18 cellular contexts compared by ENCODE assay signal in genomic region chr1:84344286-84344685, GRCh38. TPM values are rescaled to one million over a fixed set of nuclear protein-coding genes. Genes with fewer than 3 reads are reported as not detected.
DNase-seq lines count a peak whose midpoint lies in the region.
"Had no signal": no experiment of that assay in that cellular context is flagged by ENCODE, and none has a peak within 500 bp of the region (broad histone marks: within the 10 kb centered on the region; RNA-seq: fewer than 3 reads in every experiment).

No MANE protein-coding gene starts in this region.

- no peak overlapping the region for H3K27ac ChIP-seq in Karpas-422 (ENCODE audit: low read length)
- H3K27ac ChIP-seq: adrenal gland, HL-60 had no signal

- H4K20me1 ChIP-seq in Karpas-422 (ENCODE audit: insufficient read depth, low read depth, low read length), result no peaks in the 10 kb centered on the region

- no peak overlapping the region for H2AFZ ChIP-seq in Karpas-422 (ENCODE audit: low read length)

- no peak overlapping the region for H3K9ac ChIP-seq in Karpas-422 (ENCODE audit: low read length)

- no peaks in the 10 kb centered on the region for H3K9me2 ChIP-seq in Karpas-422 (replicated peaks; ENCODE audit: insufficient read depth, low read length)

- no peak overlapping the region for H3K4me3 ChIP-seq in Karpas-422 (ENCODE audit: low read length)
- H3K4me3 ChIP-seq: adrenal gland had no signal

- H3K27me3 ChIP-seq in Karpas-422 (ENCODE audit: low read length), result no peaks in the 10 kb centered on the region
- H3K27me3 ChIP-seq: adrenal gland had no signal

- H3K9me3 ChIP-seq in Karpas-422 (ENCODE audit: low read length), result no peaks in the 10 kb centered on the region
- H3K9me3 ChIP-seq: adrenal gland had no signal

- DNase-seq in AG08396 (ENCODE audit: low spot score) (peak; percentile 48), HT1080 (ENCODE audit: low read depth) (peak; percentile 22), amniotic epithelial cell (ENCODE audit: low read depth) (peak; percentile 35), iris pigment epithelial cell (ENCODE audit: low read depth) (peak; percentile 56), NCI-H2227 (lab: John Stamatoyannopoulos, UW; ENCODE audit: unreplicated experiment) (no peak), anterior cingulate cortex (lab: John Stamatoyannopoulos, UW) (no peak), NCI-H345 treated with DMSO at 0.1 percent for 48 hours (lab: John Stamatoyannopoulos, UW; ENCODE audit: unreplicated experiment) (no peak), Karpas-422 (no peak)
- DNase-seq: adrenal gland, KBM-7, NCI-H1436 treated with DMSO at 0.1 percent for 48 hours, NCI-H446, SHP77 treated with DMSO at 0.1 percent for 48 hours, T-helper 17 cell had no signal

- no peaks in the 10 kb centered on the region for H3K4me1 ChIP-seq in Karpas-422 (ENCODE audit: low read length)
- H3K4me1 ChIP-seq: adrenal gland had no signal

- H3K79me2 ChIP-seq in Karpas-422 (ENCODE audit: low read length), result no peaks in the 10 kb centered on the region

- H3K36me3 ChIP-seq in Karpas-422 (ENCODE audit: insufficient read depth, low read length), result no peaks in the 10 kb centered on the region
- H3K36me3 ChIP-seq: adrenal gland had no signal

- H3K4me2 ChIP-seq in Karpas-422 (ENCODE audit: low read depth, low read length, poor library complexity, severe bottlenecking), result no peak overlapping the region

RNA-seq across cellular contexts. Expression of gene SAMD13, which starts 42.8 kb away (rescaled TPM):
- 0.47 and 0.79 TPM in 2 replicates for total RNA-seq in HT1080 (2014; rRNA removed; shearing (Covaris generic))
- polyA plus RNA-seq in HT1080 (2015; cell fraction: cytosol; rRNA removed), result 1.2 and 1.4 TPM in 2 replicates
- polyA plus RNA-seq in HT1080 (2015; cell fraction: nucleus; rRNA removed), result 0.22 and 1.6 TPM in 2 replicates
- total RNA-seq in Karpas-422 (2014; rRNA removed; shearing (Covaris generic); ENCODE audit: low replicate concordance), result 1.6 and 3.1 TPM in 2 replicates
- total RNA-seq: T-helper 17 cell had no signal

RNA-seq across cellular contexts. Expression of gene DNASE2B, which starts 54.0 kb away (rescaled TPM):
- not detected in 2 replicates for total RNA-seq in HT1080 (2014; rRNA removed; shearing (Covaris generic))
- polyA plus RNA-seq in HT1080 (2015; cell fraction: cytosol; rRNA removed), result not detected in 2 replicates
- polyA plus RNA-seq in HT1080 (2015; cell fraction: nucleus; rRNA removed), result not detected in 2 replicates
- not detected in 2 replicates for total RNA-seq in Karpas-422 (2014; rRNA removed; shearing (Covaris generic); ENCODE audit: low replicate concordance)
- total RNA-seq: chondrocyte, lung microvascular endothelial cell, renal cortical epithelial cell, T-helper 17 cell had no signal

Comparison
In these comparisons a context has a peak if more than half of its experiments do, and no peak if none do; other contexts are left out.
1. DNase-seq: peak in AG08396 (single experiment), HT1080 (single experiment), amniotic epithelial cell (single experiment) and iris pigment epithelial cell (single experiment); none in NCI-H2227 (single experiment), anterior cingulate cortex (0 of 58), NCI-H345 treated with DMSO at 0.1 percent for 48 hours (single experiment) and Karpas-422 (single experiment).